In genomic region chr11:57476223-57476882, GRCh38 we compare ENCODE assay signal across 1 cellular context.
TF ChIP-seq lines count a peak whose summit lies in the region.

No MANE protein-coding gene starts in this region.

TF ChIP-seq in HepG2, 621 proteins besides CTCF, POLR2A, EP300 and RAD21:
- TF ChIP-seq PRMT3 (CRISPR knock-in tag; IDR thresholded peaks at IDR 0.05; ENCODE audit: borderline replicate concordance, low read depth) (no peak), ADNP (CRISPR knock-in tag; IDR thresholded peaks at IDR 0.05) (no peak), ZNF784 (CRISPR knock-in tag; IDR thresholded peaks at IDR 0.05; ENCODE audit: borderline replicate concordance) (no peak), ZNF333 (CRISPR knock-in tag; IDR thresholded peaks at IDR 0.05; ENCODE audit: borderline replicate concordance) (no peak), PTBP1 (IDR thresholded peaks at IDR 0.05; ENCODE audit: low read depth, low read length, poor library complexity, severe bottlenecking) (no peak), ZBTB33 (CRISPR knock-in tag; IDR thresholded peaks at IDR 0.05) (peak; percentile 65; the same call in 1 of the 2 replicates), ZNF670 (CRISPR knock-in tag; IDR thresholded peaks at IDR 0.05; ENCODE audit: borderline replicate concordance) (no peak), POLR2G (IDR thresholded peaks at IDR 0.05; ENCODE audit: low read depth, low read length) (no peak)
